ENCODE assay signal across 1 cellular context in the genomic region with DNA sequence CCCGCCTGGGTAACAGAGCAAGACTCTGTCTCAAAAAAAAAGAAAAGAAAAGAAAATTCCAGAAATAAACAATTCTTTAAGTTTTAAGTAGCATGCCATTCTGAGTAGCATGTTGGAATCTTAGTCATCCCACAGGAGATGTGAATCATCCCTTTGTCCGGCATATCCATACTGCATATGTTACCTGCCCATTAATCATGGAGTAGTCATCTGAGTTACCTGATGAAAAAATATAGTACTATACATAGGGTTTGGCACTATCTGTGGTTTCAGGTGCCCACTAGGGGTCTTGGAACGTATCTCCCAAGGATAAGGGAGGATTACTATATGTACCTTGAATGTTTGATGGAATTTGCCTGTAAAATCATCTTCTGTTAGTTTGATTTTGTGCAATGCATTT.
TF ChIP-seq lines count a peak whose summit lies in the region.

No MANE protein-coding gene starts in this region.

TF ChIP-seq in endothelial cell of umbilical vein, 7 proteins besides CTCF, POLR2A, EP300 and RAD21:
- TF ChIP-seq FOS (IDR thresholded peaks at IDR 0.05; ENCODE audit: borderline replicate concordance, insufficient read depth, low read length) (peak; percentile 76), POLR2AphosphoS5 (IDR thresholded peaks at IDR 0.05; ENCODE audit: insufficient read depth, low read depth, low read length) (no peak), GATA2 (IDR thresholded peaks at IDR 0.05; ENCODE audit: insufficient read depth, insufficient read length, low read depth, low read length) (no peak), EZH2 (IDR thresholded peaks at IDR 0.05; ENCODE audit: borderline replicate concordance, low read depth, low read length, severe bottlenecking) (no peak)
